16 cellular contexts compared by ENCODE assay signal in the genomic region with DNA sequence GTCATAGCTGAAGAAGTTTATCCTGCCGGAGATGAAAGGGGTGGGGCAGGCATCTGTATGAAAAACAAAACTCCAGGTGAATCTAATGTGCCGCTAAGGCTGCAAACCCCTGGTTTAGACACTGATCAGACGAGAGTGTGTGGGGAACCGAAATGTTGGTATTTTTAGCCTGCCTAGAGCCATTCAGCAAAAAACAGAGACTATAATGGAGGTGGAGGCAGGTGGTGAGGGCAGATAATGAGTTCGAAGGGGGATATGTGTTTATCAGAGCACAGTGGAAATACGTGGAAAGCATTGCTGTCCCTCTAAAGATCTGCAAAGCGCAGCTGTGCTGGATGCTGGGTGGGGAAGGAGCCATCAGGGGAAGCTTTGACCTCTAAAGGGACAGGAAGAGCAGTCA.
"Had no signal": no experiment of that assay in that cellular context is flagged by ENCODE, and none has a peak within 500 bp of the region (broad histone marks: within the 10 kb centered on the region; RNA-seq: fewer than 3 reads in every experiment).

No MANE protein-coding gene starts in this region.

- H3K27ac Mint-ChIP-seq: activated CD4-positive, alpha-beta memory T cell treated with anti-CD3 and anti-CD28 coated beads, Interleukin-2, amount 10 ng/mL, durations not matched to agents 7 days and 5 days; activated CD8-positive, alpha-beta memory T cell treated with anti-CD3 and anti-CD28 coated beads, Interleukin-2, amount 10 ng/mL, durations not matched to agents 7 days and 5 days; activated naive CD8-positive, alpha-beta T cell; effector memory CD8-positive, alpha-beta T cell; naive B cell; T-helper 1 cell treated with Interleukin-12 subunit alpha and Interleukin-12 subunit beta and Interleukin-4 antibody, amounts not matched to agents 30 μg/mL and 1 μg/mL, for 36 hours had no signal

- H3K4me3 Mint-ChIP-seq: activated CD4-positive, alpha-beta memory T cell treated with anti-CD3 and anti-CD28 coated beads, Interleukin-2, amount 10 ng/mL, durations not matched to agents 7 days and 5 days; activated CD8-positive, alpha-beta memory T cell treated with anti-CD3 and anti-CD28 coated beads, Interleukin-2, amount 10 ng/mL, durations not matched to agents 7 days and 5 days; activated naive CD8-positive, alpha-beta T cell; effector memory CD8-positive, alpha-beta T cell; naive B cell; T-helper 1 cell treated with Interleukin-12 subunit alpha and Interleukin-12 subunit beta and Interleukin-4 antibody, amounts not matched to agents 30 μg/mL and 1 μg/mL, for 36 hours had no signal

- H3K36me3 Mint-ChIP-seq: activated CD8-positive, alpha-beta memory T cell treated with anti-CD3 and anti-CD28 coated beads, Interleukin-2, amount 10 ng/mL, durations not matched to agents 7 days and 5 days; activated naive CD8-positive, alpha-beta T cell had no signal

- H3K4me1 Mint-ChIP-seq: activated CD4-positive, alpha-beta memory T cell treated with anti-CD3 and anti-CD28 coated beads, Interleukin-2, amount 10 ng/mL, durations not matched to agents 7 days and 5 days; activated CD8-positive, alpha-beta memory T cell treated with anti-CD3 and anti-CD28 coated beads, Interleukin-2, amount 10 ng/mL, durations not matched to agents 7 days and 5 days had no signal

- DNase-seq: activated CD4-positive, alpha-beta memory T cell treated with anti-CD3 and anti-CD28 coated beads, Interleukin-2, amount 10 ng/mL, durations not matched to agents 7 days and 5 days; activated CD4-positive, alpha-beta T cell treated with anti-CD3 and anti-CD28 coated beads for 48 hours; activated CD4-positive, CD25-positive, alpha-beta regulatory T cell; activated CD8-positive, alpha-beta memory T cell treated with anti-CD3 and anti-CD28 coated beads, Interleukin-2, amount 10 ng/mL, durations not matched to agents 7 days and 5 days; amniotic stem cell; effector memory CD8-positive, alpha-beta T cell; kidney; left ventricle myocardium inferior; mucosa of descending colon; naive B cell; psoas muscle; right cardiac atrium; stimulated activated CD4-positive, alpha-beta T cell treated with anti-CD3 and anti-CD28 coated beads, Interleukin-2, amount 100 ng/mL, for 24 hours; stimulated activated naive CD4-positive, alpha-beta T cell treated with Interleukin-2 at 50 U/mL for 16 hours had no signal

- H3K9me3 Mint-ChIP-seq: activated CD4-positive, alpha-beta memory T cell treated with anti-CD3 and anti-CD28 coated beads, Interleukin-2, amount 10 ng/mL, durations not matched to agents 7 days and 5 days; effector memory CD8-positive, alpha-beta T cell; T-helper 1 cell treated with Interleukin-12 subunit alpha and Interleukin-12 subunit beta and Interleukin-4 antibody, amounts not matched to agents 30 μg/mL and 1 μg/mL, for 36 hours had no signal

- ATAC-seq: activated CD8-positive, alpha-beta memory T cell treated with anti-CD3 and anti-CD28 coated beads, Interleukin-2, amount 10 ng/mL, durations not matched to agents 7 days and 5 days; effector memory CD8-positive, alpha-beta T cell; mucosa of descending colon; psoas muscle; right cardiac atrium had no signal
